ENCODE assay signal across 1 cellular context in the genomic region with DNA sequence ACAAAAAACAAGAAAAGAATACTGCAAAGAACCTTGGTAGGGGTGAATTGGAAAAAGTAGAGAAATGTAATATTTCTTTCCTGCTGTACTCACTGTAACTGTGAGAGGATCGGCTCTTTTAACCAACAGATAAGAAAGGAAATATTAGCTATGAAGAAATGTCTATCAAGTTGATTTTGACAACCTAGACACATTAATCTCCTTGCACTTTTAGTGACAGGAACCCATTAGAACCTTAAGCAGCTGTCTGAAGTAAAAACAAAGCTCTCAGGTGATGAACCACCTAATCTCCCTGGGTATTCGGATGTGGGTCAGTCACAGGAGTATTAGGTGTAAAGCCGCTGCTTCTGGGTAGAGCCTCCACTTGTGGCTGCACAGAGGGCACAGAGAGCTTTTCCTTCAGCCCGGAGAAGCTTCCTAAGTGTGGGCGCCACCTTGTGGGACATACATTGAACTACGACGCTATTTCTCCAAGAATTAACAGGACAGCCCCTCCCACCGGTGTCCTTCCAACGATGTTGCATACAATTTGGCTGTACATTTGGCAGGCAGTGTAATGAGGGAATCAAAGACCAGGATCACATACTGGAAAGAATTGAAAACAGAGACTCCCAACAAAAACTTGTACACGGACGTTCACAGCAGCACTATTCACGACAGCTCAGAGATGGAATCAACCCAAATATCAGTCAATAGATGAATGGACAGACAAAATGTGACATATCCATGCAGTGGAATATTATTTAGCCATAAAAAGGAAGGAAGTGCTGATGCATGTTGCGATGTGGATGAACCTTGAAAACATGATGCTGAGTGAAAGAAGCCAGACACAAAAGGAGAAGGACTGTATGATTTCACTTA.
TF ChIP-seq lines count a peak whose summit lies in the region.

No MANE protein-coding gene starts in this region.

TF ChIP-seq in HepG2, 621 proteins besides CTCF, POLR2A, EP300 and RAD21 (continued from another document and continues in another):
- TF ChIP-seq, protein P1, sequence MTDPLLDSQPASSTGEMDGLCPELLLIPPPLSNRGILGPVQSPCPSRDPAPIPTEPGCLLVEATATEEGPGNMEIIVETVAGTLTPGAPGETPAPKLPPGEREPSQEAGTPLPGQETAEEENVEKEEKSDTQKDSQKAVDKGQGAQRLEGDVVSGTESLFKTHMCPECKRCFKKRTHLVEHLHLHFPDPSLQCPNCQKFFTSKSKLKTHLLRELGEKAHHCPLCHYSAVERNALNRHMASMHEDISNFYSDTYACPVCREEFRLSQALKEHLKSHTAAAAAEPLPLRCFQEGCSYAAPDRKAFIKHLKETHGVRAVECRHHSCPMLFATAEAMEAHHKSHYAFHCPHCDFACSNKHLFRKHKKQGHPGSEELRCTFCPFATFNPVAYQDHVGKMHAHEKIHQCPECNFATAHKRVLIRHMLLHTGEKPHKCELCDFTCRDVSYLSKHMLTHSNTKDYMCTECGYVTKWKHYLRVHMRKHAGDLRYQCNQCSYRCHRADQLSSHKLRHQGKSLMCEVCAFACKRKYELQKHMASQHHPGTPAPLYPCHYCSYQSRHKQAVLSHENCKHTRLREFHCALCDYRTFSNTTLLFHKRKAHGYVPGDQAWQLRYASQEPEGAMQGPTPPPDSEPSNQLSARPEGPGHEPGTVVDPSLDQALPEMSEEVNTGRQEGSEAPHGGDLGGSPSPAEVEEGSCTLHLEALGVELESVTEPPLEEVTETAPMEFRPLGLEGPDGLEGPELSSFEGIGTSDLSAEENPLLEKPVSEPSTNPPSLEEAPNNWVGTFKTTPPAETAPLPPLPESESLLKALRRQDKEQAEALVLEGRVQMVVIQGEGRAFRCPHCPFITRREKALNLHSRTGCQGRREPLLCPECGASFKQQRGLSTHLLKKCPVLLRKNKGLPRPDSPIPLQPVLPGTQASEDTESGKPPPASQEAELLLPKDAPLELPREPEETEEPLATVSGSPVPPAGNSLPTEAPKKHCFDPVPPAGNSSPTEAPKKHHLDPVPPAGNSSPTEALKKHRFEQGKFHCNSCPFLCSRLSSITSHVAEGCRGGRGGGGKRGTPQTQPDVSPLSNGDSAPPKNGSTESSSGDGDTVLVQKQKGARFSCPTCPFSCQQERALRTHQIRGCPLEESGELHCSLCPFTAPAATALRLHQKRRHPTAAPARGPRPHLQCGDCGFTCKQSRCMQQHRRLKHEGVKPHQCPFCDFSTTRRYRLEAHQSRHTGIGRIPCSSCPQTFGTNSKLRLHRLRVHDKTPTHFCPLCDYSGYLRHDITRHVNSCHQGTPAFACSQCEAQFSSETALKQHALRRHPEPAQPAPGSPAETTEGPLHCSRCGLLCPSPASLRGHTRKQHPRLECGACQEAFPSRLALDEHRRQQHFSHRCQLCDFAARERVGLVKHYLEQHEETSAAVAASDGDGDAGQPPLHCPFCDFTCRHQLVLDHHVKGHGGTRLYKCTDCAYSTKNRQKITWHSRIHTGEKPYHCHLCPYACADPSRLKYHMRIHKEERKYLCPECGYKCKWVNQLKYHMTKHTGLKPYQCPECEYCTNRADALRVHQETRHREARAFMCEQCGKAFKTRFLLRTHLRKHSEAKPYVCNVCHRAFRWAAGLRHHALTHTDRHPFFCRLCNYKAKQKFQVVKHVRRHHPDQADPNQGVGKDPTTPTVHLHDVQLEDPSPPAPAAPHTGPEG (CRISPR knock-in tag; IDR thresholded peaks at IDR 0.05): no peak
- TF ChIP-seq, protein P2, sequence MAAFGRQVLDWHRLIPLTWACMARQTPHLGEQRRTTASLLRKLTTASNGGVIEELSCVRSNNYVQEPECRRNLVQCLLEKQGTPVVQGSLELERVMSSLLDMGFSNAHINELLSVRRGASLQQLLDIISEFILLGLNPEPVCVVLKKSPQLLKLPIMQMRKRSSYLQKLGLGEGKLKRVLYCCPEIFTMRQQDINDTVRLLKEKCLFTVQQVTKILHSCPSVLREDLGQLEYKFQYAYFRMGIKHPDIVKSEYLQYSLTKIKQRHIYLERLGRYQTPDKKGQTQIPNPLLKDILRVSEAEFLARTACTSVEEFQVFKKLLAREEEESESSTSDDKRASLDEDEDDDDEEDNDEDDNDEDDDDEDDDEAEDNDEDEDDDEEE (CRISPR knock-in tag; IDR thresholded peaks at IDR 0.05): no peak
- TF ChIP-seq CBFB (CRISPR knock-in tag; IDR thresholded peaks at IDR 0.05) (no peak), ZNF530 (CRISPR knock-in tag; IDR thresholded peaks at IDR 0.05; ENCODE audit: low read depth) (no peak), MED1 (CRISPR knock-in tag; IDR thresholded peaks at IDR 0.05) (peak; percentile 18; the same call in 1 of the 2 replicates), MYC (CRISPR knock-in tag; IDR thresholded peaks at IDR 0.05; ENCODE audit: borderline replicate concordance) (no peak), ZSCAN25 (CRISPR knock-in tag; IDR thresholded peaks at IDR 0.05) (no peak), ZNF20 (CRISPR knock-in tag; IDR thresholded peaks at IDR 0.05) (no peak), ZNF232 (CRISPR knock-in tag; IDR thresholded peaks at IDR 0.05; ENCODE audit: borderline replicate concordance) (no peak), SMC3 (IDR thresholded peaks at IDR 0.05; ENCODE audit: low read length) (peak; percentile 93), ZNF124 (CRISPR knock-in tag; IDR thresholded peaks at IDR 0.05) (peak; percentile 75; the same call in 1 of the 2 replicates), ZNF256 (CRISPR knock-in tag; conservative IDR thresholded peaks at IDR 0.05) (no peak), LCORL (IDR thresholded peaks at IDR 0.05) (no peak), LCORL (CRISPR knock-in tag; IDR thresholded peaks at IDR 0.05) (no peak), SOX6 (IDR thresholded peaks at IDR 0.05) (no peak), SOX6 (CRISPR knock-in tag; IDR thresholded peaks at IDR 0.05) (no peak), IRF2 (CRISPR knock-in tag; IDR thresholded peaks at IDR 0.05) (no peak), PAF1 (CRISPR knock-in tag; IDR thresholded peaks at IDR 0.05) (no peak), PCBP2 (optimal IDR thresholded peaks at IDR 0.05; ENCODE audit: low read depth, low read length, poor library complexity, severe bottlenecking) (no peak), ZNF460 (CRISPR knock-in tag; IDR thresholded peaks at IDR 0.05; ENCODE audit: borderline replicate concordance) (no peak), MTA3 (CRISPR knock-in tag; IDR thresholded peaks at IDR 0.05) (no peak), KMT2B (CRISPR knock-in tag; IDR thresholded peaks at IDR 0.05) (no peak), MIXL1 (CRISPR knock-in tag; IDR thresholded peaks at IDR 0.05) (0 out of 2 replicates have a peak, but pooled peaks have one; percentile 46), ZMYM3 (CRISPR knock-in tag; IDR thresholded peaks at IDR 0.05) (no peak), MLLT10 (CRISPR knock-in tag; IDR thresholded peaks at IDR 0.05) (no peak), YEATS2 (CRISPR knock-in tag; IDR thresholded peaks at IDR 0.05; ENCODE audit: borderline replicate concordance) (no peak), FOSL2 (CRISPR knock-in tag; IDR thresholded peaks at IDR 0.05) (0 out of 2 replicates have a peak, but pooled peaks have one; percentile 27), MED13 (CRISPR knock-in tag; IDR thresholded peaks at IDR 0.05) (no peak), ZNF562 (CRISPR knock-in tag; IDR thresholded peaks at IDR 0.05; ENCODE audit: borderline replicate concordance) (no peak), THAP11 (CRISPR knock-in tag; IDR thresholded peaks at IDR 0.05) (peak; percentile 46; the same call in 1 of the 2 replicates), ZNF12 (CRISPR knock-in tag; IDR thresholded peaks at IDR 0.05) (no peak), ZIK1 (CRISPR knock-in tag; IDR thresholded peaks at IDR 0.05; ENCODE audit: borderline replicate concordance, low read depth) (no peak), CBX1 (IDR thresholded peaks at IDR 0.05; ENCODE audit: low read depth) (no peak), NKX3-1 (CRISPR knock-in tag; IDR thresholded peaks at IDR 0.05) (no peak), KDM1A (CRISPR knock-in tag; IDR thresholded peaks at IDR 0.05) (no peak), ETV5 (CRISPR knock-in tag; IDR thresholded peaks at IDR 0.05; ENCODE audit: borderline replicate concordance) (no peak)
- TF ChIP-seq, protein P3, sequence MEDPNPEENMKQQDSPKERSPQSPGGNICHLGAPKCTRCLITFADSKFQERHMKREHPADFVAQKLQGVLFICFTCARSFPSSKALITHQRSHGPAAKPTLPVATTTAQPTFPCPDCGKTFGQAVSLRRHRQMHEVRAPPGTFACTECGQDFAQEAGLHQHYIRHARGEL (CRISPR knock-in tag; IDR thresholded peaks at IDR 0.05): no peak
- TF ChIP-seq, protein P4, sequence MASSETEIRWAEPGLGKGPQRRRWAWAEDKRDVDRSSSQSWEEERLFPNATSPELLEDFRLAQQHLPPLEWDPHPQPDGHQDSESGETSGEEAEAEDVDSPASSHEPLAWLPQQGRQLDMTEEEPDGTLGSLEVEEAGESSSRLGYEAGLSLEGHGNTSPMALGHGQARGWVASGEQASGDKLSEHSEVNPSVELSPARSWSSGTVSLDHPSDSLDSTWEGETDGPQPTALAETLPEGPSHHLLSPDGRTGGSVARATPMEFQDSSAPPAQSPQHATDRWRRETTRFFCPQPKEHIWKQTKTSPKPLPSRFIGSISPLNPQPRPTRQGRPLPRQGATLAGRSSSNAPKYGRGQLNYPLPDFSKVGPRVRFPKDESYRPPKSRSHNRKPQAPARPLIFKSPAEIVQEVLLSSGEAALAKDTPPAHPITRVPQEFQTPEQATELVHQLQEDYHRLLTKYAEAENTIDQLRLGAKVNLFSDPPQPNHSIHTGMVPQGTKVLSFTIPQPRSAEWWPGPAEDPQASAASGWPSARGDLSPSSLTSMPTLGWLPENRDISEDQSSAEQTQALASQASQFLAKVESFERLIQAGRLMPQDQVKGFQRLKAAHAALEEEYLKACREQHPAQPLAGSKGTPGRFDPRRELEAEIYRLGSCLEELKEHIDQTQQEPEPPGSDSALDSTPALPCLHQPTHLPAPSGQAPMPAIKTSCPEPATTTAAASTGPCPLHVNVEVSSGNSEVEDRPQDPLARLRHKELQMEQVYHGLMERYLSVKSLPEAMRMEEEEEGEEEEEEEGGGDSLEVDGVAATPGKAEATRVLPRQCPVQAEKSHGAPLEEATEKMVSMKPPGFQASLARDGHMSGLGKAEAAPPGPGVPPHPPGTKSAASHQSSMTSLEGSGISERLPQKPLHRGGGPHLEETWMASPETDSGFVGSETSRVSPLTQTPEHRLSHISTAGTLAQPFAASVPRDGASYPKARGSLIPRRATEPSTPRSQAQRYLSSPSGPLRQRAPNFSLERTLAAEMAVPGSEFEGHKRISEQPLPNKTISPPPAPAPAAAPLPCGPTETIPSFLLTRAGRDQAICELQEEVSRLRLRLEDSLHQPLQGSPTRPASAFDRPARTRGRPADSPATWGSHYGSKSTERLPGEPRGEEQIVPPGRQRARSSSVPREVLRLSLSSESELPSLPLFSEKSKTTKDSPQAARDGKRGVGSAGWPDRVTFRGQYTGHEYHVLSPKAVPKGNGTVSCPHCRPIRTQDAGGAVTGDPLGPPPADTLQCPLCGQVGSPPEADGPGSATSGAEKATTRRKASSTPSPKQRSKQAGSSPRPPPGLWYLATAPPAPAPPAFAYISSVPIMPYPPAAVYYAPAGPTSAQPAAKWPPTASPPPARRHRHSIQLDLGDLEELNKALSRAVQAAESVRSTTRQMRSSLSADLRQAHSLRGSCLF (CRISPR knock-in tag; IDR thresholded peaks at IDR 0.05; ENCODE audit: borderline replicate concordance): no peak
- TF ChIP-seq, protein P5, sequence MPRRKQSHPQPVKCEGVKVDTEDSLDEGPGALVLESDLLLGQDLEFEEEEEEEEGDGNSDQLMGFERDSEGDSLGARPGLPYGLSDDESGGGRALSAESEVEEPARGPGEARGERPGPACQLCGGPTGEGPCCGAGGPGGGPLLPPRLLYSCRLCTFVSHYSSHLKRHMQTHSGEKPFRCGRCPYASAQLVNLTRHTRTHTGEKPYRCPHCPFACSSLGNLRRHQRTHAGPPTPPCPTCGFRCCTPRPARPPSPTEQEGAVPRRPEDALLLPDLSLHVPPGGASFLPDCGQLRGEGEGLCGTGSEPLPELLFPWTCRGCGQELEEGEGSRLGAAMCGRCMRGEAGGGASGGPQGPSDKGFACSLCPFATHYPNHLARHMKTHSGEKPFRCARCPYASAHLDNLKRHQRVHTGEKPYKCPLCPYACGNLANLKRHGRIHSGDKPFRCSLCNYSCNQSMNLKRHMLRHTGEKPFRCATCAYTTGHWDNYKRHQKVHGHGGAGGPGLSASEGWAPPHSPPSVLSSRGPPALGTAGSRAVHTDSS (CRISPR knock-in tag; conservative IDR thresholded peaks at IDR 0.05): 0 out of 2 replicates have a peak, but pooled peaks have one; percentile 43
- TF ChIP-seq, protein P6, sequence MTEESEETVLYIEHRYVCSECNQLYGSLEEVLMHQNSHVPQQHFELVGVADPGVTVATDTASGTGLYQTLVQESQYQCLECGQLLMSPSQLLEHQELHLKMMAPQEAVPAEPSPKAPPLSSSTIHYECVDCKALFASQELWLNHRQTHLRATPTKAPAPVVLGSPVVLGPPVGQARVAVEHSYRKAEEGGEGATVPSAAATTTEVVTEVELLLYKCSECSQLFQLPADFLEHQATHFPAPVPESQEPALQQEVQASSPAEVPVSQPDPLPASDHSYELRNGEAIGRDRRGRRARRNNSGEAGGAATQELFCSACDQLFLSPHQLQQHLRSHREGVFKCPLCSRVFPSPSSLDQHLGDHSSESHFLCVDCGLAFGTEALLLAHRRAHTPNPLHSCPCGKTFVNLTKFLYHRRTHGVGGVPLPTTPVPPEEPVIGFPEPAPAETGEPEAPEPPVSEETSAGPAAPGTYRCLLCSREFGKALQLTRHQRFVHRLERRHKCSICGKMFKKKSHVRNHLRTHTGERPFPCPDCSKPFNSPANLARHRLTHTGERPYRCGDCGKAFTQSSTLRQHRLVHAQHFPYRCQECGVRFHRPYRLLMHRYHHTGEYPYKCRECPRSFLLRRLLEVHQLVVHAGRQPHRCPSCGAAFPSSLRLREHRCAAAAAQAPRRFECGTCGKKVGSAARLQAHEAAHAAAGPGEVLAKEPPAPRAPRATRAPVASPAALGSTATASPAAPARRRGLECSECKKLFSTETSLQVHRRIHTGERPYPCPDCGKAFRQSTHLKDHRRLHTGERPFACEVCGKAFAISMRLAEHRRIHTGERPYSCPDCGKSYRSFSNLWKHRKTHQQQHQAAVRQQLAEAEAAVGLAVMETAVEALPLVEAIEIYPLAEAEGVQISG (CRISPR knock-in tag; IDR thresholded peaks at IDR 0.05): 0 out of 2 replicates have a peak, but pooled peaks have one; percentile 24
- TF ChIP-seq, protein P7, sequence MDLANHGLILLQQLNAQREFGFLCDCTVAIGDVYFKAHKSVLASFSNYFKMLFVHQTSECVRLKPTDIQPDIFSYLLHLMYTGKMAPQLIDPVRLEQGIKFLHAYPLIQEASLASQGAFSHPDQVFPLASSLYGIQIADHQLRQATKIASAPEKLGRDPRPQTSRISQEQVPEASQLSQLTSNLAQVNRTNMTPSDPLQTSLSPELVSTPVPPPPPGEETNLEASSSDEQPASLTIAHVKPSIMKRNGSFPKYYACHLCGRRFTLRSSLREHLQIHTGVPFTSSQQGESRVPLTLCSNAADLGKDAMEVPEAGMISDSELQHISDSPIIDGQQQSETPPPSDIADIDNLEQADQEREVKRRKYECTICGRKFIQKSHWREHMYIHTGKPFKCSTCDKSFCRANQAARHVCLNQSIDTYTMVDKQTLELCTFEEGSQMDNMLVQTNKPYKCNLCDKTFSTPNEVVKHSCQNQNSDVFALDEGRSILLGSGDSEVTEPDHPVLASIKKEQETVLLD (CRISPR knock-in tag; IDR thresholded peaks at IDR 0.05; ENCODE audit: low read depth): no peak
- TF ChIP-seq, protein P8, sequence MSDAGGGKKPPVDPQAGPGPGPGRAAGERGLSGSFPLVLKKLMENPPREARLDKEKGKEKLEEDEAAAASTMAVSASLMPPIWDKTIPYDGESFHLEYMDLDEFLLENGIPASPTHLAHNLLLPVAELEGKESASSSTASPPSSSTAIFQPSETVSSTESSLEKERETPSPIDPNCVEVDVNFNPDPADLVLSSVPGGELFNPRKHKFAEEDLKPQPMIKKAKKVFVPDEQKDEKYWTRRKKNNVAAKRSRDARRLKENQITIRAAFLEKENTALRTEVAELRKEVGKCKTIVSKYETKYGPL (CRISPR knock-in tag; IDR thresholded peaks at IDR 0.05): no peak
